ENCODE assay signal across 14 cellular contexts in the genomic region with DNA sequence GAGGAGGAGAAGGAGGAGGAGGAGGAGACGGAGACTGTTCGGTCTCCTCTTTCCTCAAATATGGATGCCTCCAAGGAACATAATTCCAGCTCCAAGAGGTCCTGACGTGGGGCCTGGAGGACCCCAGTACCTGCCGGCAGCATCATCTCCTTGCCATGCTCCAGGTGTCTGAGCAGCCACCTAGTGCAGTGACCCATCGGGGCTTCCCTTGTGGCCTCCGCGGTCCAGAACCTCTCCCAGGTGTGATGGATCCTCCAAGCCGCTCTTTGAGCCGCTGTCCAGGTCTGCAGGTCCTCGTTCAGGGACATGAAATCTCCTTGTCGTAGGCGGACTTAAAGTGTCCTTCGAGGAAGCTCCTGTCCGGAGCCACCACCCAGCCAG. TPM values are rescaled to one million over a fixed set of nuclear protein-coding genes. Genes with fewer than 3 reads are reported as not detected.
DNase-seq lines count a peak whose midpoint lies in the region; ATAC-seq, FAIRE-seq and TF ChIP-seq lines count a peak whose summit lies in the region.
"Had no signal": no experiment of that assay in that cellular context is flagged by ENCODE, and none has a peak within 500 bp of the region (broad histone marks: within the 10 kb centered on the region; RNA-seq: fewer than 3 reads in every experiment).

No MANE protein-coding gene starts in this region.

- H3K9me3 ChIP-seq in K562 (replicated peaks; ENCODE audit: control insufficient read depth, insufficient read depth, low read depth, low read length) (no peaks in the 10 kb centered on the region), lower lobe of right lung (no peaks in the 10 kb centered on the region), stomach (no peaks in the 10 kb centered on the region)
- H3K9me3 ChIP-seq: pancreas had no signal

- TF ChIP-seq CTCF in K562 (IDR thresholded peaks at IDR 0.05 in 2 of 3, conservative IDR thresholded peaks at IDR 0.05 in 1 of 3; ENCODE audit: insufficient read depth in 2 of 3, low read depth in 1 of 3, low read length in 3 of 3) = no peak
- no peak for TF ChIP-seq CTCF in lower lobe of right lung (IDR thresholded peaks at IDR 0.05)
- TF ChIP-seq CTCF in stomach (IDR thresholded peaks at IDR 0.05) = no peak
- TF ChIP-seq CTCF in GM20000 (IDR thresholded peaks at IDR 0.05; ENCODE audit: extremely low read depth, missing control alignments) = no peak

- H2AFZ ChIP-seq in K562 (ENCODE audit: low read depth, low read length) = no peak overlapping the region

- H3K9me1 ChIP-seq in K562 (ENCODE audit: control insufficient read depth, insufficient read depth, low read length) = no peaks in the 10 kb centered on the region

- WGBS in K562 (ENCODE audit: insufficient coverage, low coverage, missing lambda C conversion rate) = 23% methylated on average over 13 of the region's 14 CpGs
- 43 to 80% (median 66%) methylated on average over 14 of the region's 14 CpGs for WGBS in stomach, 5 donors

- no peaks in the 10 kb centered on the region; the same call in 1 of the 2 replicates for H4K20me1 ChIP-seq in K562 (replicated peaks; ENCODE audit: control insufficient read depth, insufficient read depth, low read length)

- peak; percentile 32 for FAIRE-seq in K562 (lab: Jason Lieb, UNC)
- FAIRE-seq: pancreas had no signal

- intact Hi-C loops in K562 (cut with micrococcal nuclease) = no loop called here
- intact Hi-C loops in lower lobe of right lung (cut with DNase I) = no loop called here
- intact Hi-C loops in stomach (cut with DNase I; ENCODE audit: low total_unique reads) = no loop called here

- no peak for TF ChIP-seq POLR2A in K562 (conservative IDR thresholded peaks at IDR 0.05)
- no peak for TF ChIP-seq POLR2A in stomach (IDR thresholded peaks at IDR 0.05)

- no peaks in the 10 kb centered on the region for H3K36me3 ChIP-seq in K562 (ENCODE audit: control insufficient read depth, insufficient read depth, low read length)
- no peaks in the 10 kb centered on the region for H3K36me3 ChIP-seq in lower lobe of right lung
- H3K36me3 ChIP-seq in stomach = no peaks in the 10 kb centered on the region
- H3K36me3 ChIP-seq: pancreas had no signal

- CTCF ChIA-PET in K562 (lab: Yijun Ruan, JAX; ENCODE audit: low intra/inter-chr PET ratio) = interaction anchor here (0.5 to 0.6 kb wide), 2 partner anchors 118 to 149 kb away, joined by 3 read pairs; a partner anchor contains a TSS

- TF ChIP-seq EP300 in K562 (IDR thresholded peaks at IDR 0.05; ENCODE audit: low read length) (no peak), stomach (IDR thresholded peaks at IDR 0.05) (no peak)

- TF ChIP-seq RAD21 in K562 (CRISPR knock-in tag; conservative IDR thresholded peaks at IDR 0.05 in 1 of 2, IDR thresholded peaks at IDR 0.05 in 1 of 2) = no peak

- no peaks in the 10 kb centered on the region for H3K79me2 ChIP-seq in K562 (ENCODE audit: control insufficient read depth, insufficient read depth, low read length)

- peak; percentile 13 for DNase-seq in activated CD8-positive, alpha-beta memory T cell treated with anti-CD3 and anti-CD28 coated beads, Interleukin-2, amount 50 U/mL, for 4 hours
- DNase-seq in activated CD8-positive, alpha-beta memory T cell treated with anti-CD3 and anti-CD28 coated beads, Interleukin-2, amount 50 U/mL, for 48 hours = no peak
- DNase-seq in K562 (ENCODE audit: extremely low read depth in 1 of 4, low spot score in 3 of 4) (no peak), lower lobe of right lung (no peak), stomach (no peak), GM20000 (ENCODE audit: low spot score) (no peak), SW 1271 (lab: John Stamatoyannopoulos, UW) (no peak)
- DNase-seq: cortex of kidney, foreskin melanocyte, GDM1 had no signal

- H3K27ac ChIP-seq in K562 (ENCODE audit: extremely low read depth, low read depth, low read length) = no peak overlapping the region
- H3K27ac ChIP-seq in lower lobe of right lung = no peak overlapping the region
- H3K27ac ChIP-seq in stomach = no peak overlapping the region
- H3K27ac ChIP-seq: 22Rv1, epithelial cell of prostate had no signal

- in situ Hi-C loops in K562 (cut with MboI) = no loop called here

- H3K4me1 ChIP-seq in K562 (replicated peaks in 1 of 2; ENCODE audit: control insufficient read depth in 2 of 2, insufficient read depth in 2 of 2, low read length in 2 of 2) (peaks cover 8 to 15% of the 10 kb centered on the region in 2 experiments; a peak in 4 of 5 replicates), lower lobe of right lung (peaks cover 15% of the 10 kb centered on the region), stomach (peaks cover 8 to 16% (median 11%) of the 10 kb centered on the region in 4 donors)
- H3K4me1 ChIP-seq: pancreas had no signal

- BruUV-seq in K562 (replicated peaks; lab: Mats Ljungman, UMichigan) = no TSS peak

- H3K4me2 ChIP-seq in K562 (ENCODE audit: insufficient read depth, low read length) = no peak overlapping the region

- H3K4me3 ChIP-seq in K562 = no peak overlapping the region
- H3K4me3 ChIP-seq in lower lobe of right lung = peak overlapping the region; percentile 65
- peak overlapping the region; percentile 34 to 50 (median 48) for H3K4me3 ChIP-seq in stomach

- H3K27me3 ChIP-seq in K562 (ENCODE audit: control insufficient read depth in 2 of 2, insufficient read depth in 2 of 2, low read length in 2 of 2) (peaks cover 17 to 38% of the 10 kb centered on the region in 2 experiments; a peak in 4 of 5 replicates), lower lobe of right lung (ENCODE audit: low read depth) (peaks cover 16% of the 10 kb centered on the region), stomach (peaks cover 0 to 41% (median 28%) of the 10 kb centered on the region in 3 donors)
- H3K27me3 ChIP-seq: pancreas had no signal

- H3K9ac ChIP-seq in K562 (ENCODE audit: insufficient read depth in 1 of 2, low read depth in 2 of 2, low read length in 2 of 2) = no peak overlapping the region

- POLR2A ChIA-PET in K562 (lab: Yijun Ruan, JAX) = interaction anchor here (0.5 to 2.4 kb wide), 3 partner anchors 10 to 16 kb away, joined by 3 to 15 read pairs (median 3); no protein-coding TSS in a partner anchor

- no peak for ATAC-seq in K562
- ATAC-seq in lower lobe of right lung = peak in 1 of 2 donors; percentile 3
- no peak for ATAC-seq in GM19324 (IDR thresholded peaks at IDR 0.05; ENCODE audit: low FRiP score, unreplicated experiment)

TF ChIP-seq in K562, 482 proteins besides CTCF, POLR2A, EP300 and RAD21 (continues in another document):
- TF ChIP-seq ILF3 (IDR thresholded peaks at IDR 0.05; ENCODE audit: borderline replicate concordance) (no peak), ZBTB1 (CRISPR knock-in tag; IDR thresholded peaks at IDR 0.05; ENCODE audit: borderline replicate concordance, low read depth) (no peak), GATAD2A (IDR thresholded peaks at IDR 0.05) (no peak), ZNF384 (IDR thresholded peaks at IDR 0.05; ENCODE audit: low read depth, low read length) (no peak)

RNA-seq across cellular contexts. Expression of a gene that starts 35.8 kb away (rescaled TPM):
- total RNA-seq in K562 (2011; cell fraction: chromatin; rRNA removed; ENCODE audit: low replicate concordance) = 1.8 and 3.2 TPM in 2 replicates
- total RNA-seq in K562 (2011; cell fraction: nucleolus; rRNA removed) = 2.8 and 4.5 TPM in 2 replicates
- 2.6 and 5.0 TPM in 2 replicates for total RNA-seq in K562 (2011; cell fraction: nucleoplasm; rRNA removed)
- 1.7 and 2.4 TPM in 2 replicates for total RNA-seq in K562 (2014; rRNA removed)
- 0.36 and 0.51 TPM in 2 replicates for total RNA-seq in K562 (2014; rRNA removed; fragmentation: Illumina TruSeq; extraction: Trizol)
- total RNA-seq in K562 (2015; rRNA removed; fragmentation: Illumina TruSeq; extraction: Trizol) = 0.57 and 1.0 TPM in 2 replicates
- total RNA-seq in K562 (2021) = 4.9 and 5.3 TPM in 2 replicates
- polyA plus RNA-seq in K562 (2011; rRNA removed) = 0.83 and 1.7 TPM in 2 replicates
- 0.47 and 1.8 TPM in 2 replicates for polyA plus RNA-seq in K562 (2011; cell fraction: cytosol; rRNA removed)
- 1.7 and 6.2 TPM in 2 replicates for polyA plus RNA-seq in K562 (2011; cell fraction: nucleus; rRNA removed)
- polyA plus RNA-seq in K562 (2012) = 2.6 and 4.8 TPM in 2 replicates
- polyA plus RNA-seq in K562 (2014; fragmentation: Illumina TruSeq; extraction: Trizol) = 1.1 and 1.2 TPM in 2 replicates
- polyA plus RNA-seq in K562 (2014; fragmentation: Nextera tagmentation; extraction: Ambion mirVana) = under 1 TPM; 0.23 to 0.25 TPM
- 1.4 and 2.4 TPM in 2 replicates for polyA plus RNA-seq in K562 (2014; rRNA removed)
- polyA minus RNA-seq in K562 (2011; rRNA and poly(A)+ RNA removed) = 0.42 and 0.51 TPM in 2 replicates
- 2.6 and 6.4 TPM in 2 replicates for polyA minus RNA-seq in K562 (2011; cell fraction: cytosol; rRNA and poly(A)+ RNA removed)
- polyA minus RNA-seq in K562 (2011; cell fraction: nucleus; rRNA and poly(A)+ RNA removed) = 0.40 and 0.56 TPM in 2 replicates
- 1,186 TPM for total RNA-seq in lower lobe of right lung
- total RNA-seq in stomach = 100 to 1,000 TPM; 170 to 500 (median 237) TPM
- polyA plus RNA-seq in stomach = 100 to 1,000 TPM in 2 of 3 donors, 10 to 100 TPM in 1; 92.7 to 295 (median 133) TPM

RNA-seq across cellular contexts. Expression of a gene that starts 49.3 kb away (rescaled TPM):
- total RNA-seq in K562 (2011; cell fraction: chromatin; rRNA removed; ENCODE audit: low replicate concordance) = 1.2 TPM in 1 of 2 replicates, not detected in the other
- 4.2 and 5.5 TPM in 2 replicates for total RNA-seq in K562 (2011; cell fraction: nucleolus; rRNA removed)
- total RNA-seq in K562 (2011; cell fraction: nucleoplasm; rRNA removed) = 0.59 and 0.69 TPM in 2 replicates
- total RNA-seq in K562 (2014; rRNA removed) (0.24 and 0.41 TPM in 2 replicates), K562 (2014; rRNA removed; fragmentation: Illumina TruSeq; extraction: Trizol) (not detected in 2 replicates), K562 (2015; rRNA removed; fragmentation: Illumina TruSeq; extraction: Trizol) (0.65 and 1.4 TPM in 2 replicates), K562 (2021) (9.7 and 11.5 TPM in 2 replicates), lower lobe of right lung (2,736 TPM), stomach (1,000 to 10,000 TPM in 3 of 5 donors, 100 to 1,000 TPM in 2; 134 to 1,907 (median 1,119) TPM)
- polyA plus RNA-seq in K562 (2011; rRNA removed) (0.31 and 0.98 TPM in 2 replicates), K562 (2014; fragmentation: Illumina TruSeq; extraction: Trizol) (0.55 TPM in 1 of 2 replicates, not detected in the other), K562 (2014; fragmentation: Nextera tagmentation; extraction: Ambion mirVana) (under 1 TPM; 0.07 to 0.66 TPM), K562 (2014; rRNA removed) (0.49 and 1.7 TPM in 2 replicates), stomach (100 to 1,000 TPM; 302 to 830 (median 436) TPM)
- polyA plus RNA-seq in K562 (2011; cell fraction: cytosol; rRNA removed) = 0.15 and 0.46 TPM in 2 replicates
- polyA plus RNA-seq in K562 (2011; cell fraction: nucleus; rRNA removed) = 0.21 and 2.2 TPM in 2 replicates
- 0.92 and 2.4 TPM in 2 replicates for polyA plus RNA-seq in K562 (2012)
- not detected in 2 replicates for polyA minus RNA-seq in K562 (2011; rRNA and poly(A)+ RNA removed)
- polyA minus RNA-seq in K562 (2011; cell fraction: cytosol; rRNA and poly(A)+ RNA removed) = 2.4 and 4.1 TPM in 2 replicates
- 0.54 and 0.56 TPM in 2 replicates for polyA minus RNA-seq in K562 (2011; cell fraction: nucleus; rRNA and poly(A)+ RNA removed)

Comparison
In these comparisons a context has a peak if more than half of its experiments do, and no peak if none do; other contexts are left out.
1. RNA of a gene that starts 35.8 kb away (total RNA-seq): 1,186 TPM in lower lobe of right lung (single experiment) and 170 to 500 TPM in stomach; 0.36 to 5.3 TPM in K562; every median in the first group is over 10 times any median in the second.
2. RNA of a gene that starts 49.3 kb away (total RNA-seq): 2,736 TPM in lower lobe of right lung (single experiment) and 134 to 1,907 TPM in stomach; 0.24 to 11.5 TPM in K562; every median in the first group is over 10 times any median in the second.